37 cellular contexts compared by ENCODE assay signal in the genomic region with DNA sequence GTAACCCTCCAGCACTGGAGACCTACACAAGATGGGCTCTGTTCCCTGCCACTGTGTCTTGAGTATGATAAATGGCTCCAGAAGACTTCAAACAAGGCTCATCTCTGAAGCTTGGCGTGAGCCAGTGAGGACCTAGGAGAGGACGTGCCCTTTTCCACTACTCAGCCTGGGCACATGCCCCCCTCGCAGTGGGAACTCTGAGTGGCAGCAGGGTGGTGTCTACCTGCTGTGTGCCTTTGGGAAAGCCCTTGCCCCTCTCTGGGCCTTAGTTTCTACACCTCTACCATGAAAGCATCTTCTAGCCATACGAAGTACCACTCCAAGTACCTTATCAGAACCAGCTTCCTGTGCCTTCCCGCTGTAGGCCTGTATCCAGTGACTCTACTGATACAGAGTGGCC. TPM values are rescaled to one million over a fixed set of nuclear protein-coding genes. Genes with fewer than 3 reads are reported as not detected.
"Had no signal": no experiment of that assay in that cellular context is flagged by ENCODE, and none has a peak within 500 bp of the region (broad histone marks: within the 10 kb centered on the region; RNA-seq: fewer than 3 reads in every experiment).

No MANE protein-coding gene starts in this region.

- FAIRE-seq: endothelial cell of umbilical vein, kidney, small intestine had no signal

- H3K27me3 Mint-ChIP-seq: activated naive CD8-positive, alpha-beta T cell treated with anti-CD3 and anti-CD28 coated beads for 36 hours; naive thymus-derived CD4-positive, alpha-beta T cell; T-cell had no signal

- H3K4me3 ChIP-seq: adrenal gland, ascending aorta, heart left ventricle, ovary, prostate gland, sigmoid colon, tibial nerve had no signal

- DNase-seq: activated effector memory CD4-positive, alpha-beta T cell treated with anti-CD3 and anti-CD28 coated beads, Interleukin-2, amount 50 U/mL, for 16 hours; activated naive CD4-positive, alpha-beta T cell treated with anti-CD3 and anti-CD28 coated beads for 36 hours; activated naive CD8-positive, alpha-beta T cell treated with anti-CD3 and anti-CD28 coated beads for 36 hours; activated T-cell treated with anti-CD3 and anti-CD28 coated beads for 4 hours; activated T-cell treated with anti-CD3 and anti-CD28 coated beads, Interleukin-2, amount 50 U/mL, for 72 hours; adrenal gland; cortex of kidney; heart left ventricle; hypothalamus; immature natural killer cell; kidney; left colon; mammary epithelial cell; naive thymus-derived CD4-positive, alpha-beta T cell; ovary; retina; sigmoid colon; small intestine; stimulated activated CD4-positive, alpha-beta T cell treated with anti-CD3 and anti-CD28 coated beads, Interleukin-1b, Interleukin-23, amount 100 ng/mL, for 48 hours; stimulated activated CD4-positive, alpha-beta T cell treated with anti-CD3 and anti-CD28 coated beads, Interleukin-4, amount 100 ng/mL, for 4 hours; stimulated activated CD8-positive, alpha-beta memory T cell treated with anti-CD3 and anti-CD28 coated beads, Interleukin-4, amount 100 ng/mL, for 48 hours; stimulated activated naive CD4-positive, alpha-beta T cell; T-cell had no signal

- H3K4me3 Mint-ChIP-seq: activated naive CD4-positive, alpha-beta T cell treated with anti-CD3 and anti-CD28 coated beads for 36 hours; activated naive CD8-positive, alpha-beta T cell treated with anti-CD3 and anti-CD28 coated beads for 36 hours; activated T-cell treated with anti-CD3 and anti-CD28 coated beads, Interleukin-2, amount 50 U/mL, for 72 hours; immature natural killer cell; mesothelial cell of epicardium; T-cell; WTC11 had no signal

- H3K27me3 ChIP-seq: adrenal gland, ascending aorta, heart left ventricle, ovary, sigmoid colon, tibial nerve had no signal

- H3K36me3 Mint-ChIP-seq: activated naive CD8-positive, alpha-beta T cell treated with anti-CD3 and anti-CD28 coated beads for 36 hours; brain; immature natural killer cell; mesothelial cell of epicardium; naive thymus-derived CD4-positive, alpha-beta T cell; T-cell; WTC11 had no signal

- H3K27ac Mint-ChIP-seq: activated naive CD4-positive, alpha-beta T cell treated with anti-CD3 and anti-CD28 coated beads for 36 hours; activated naive CD8-positive, alpha-beta T cell treated with anti-CD3 and anti-CD28 coated beads for 36 hours; activated T-cell treated with anti-CD3 and anti-CD28 coated beads, Interleukin-2, amount 50 U/mL, for 72 hours; brain; mesothelial cell of epicardium; WTC11 had no signal

- H3K9me3 ChIP-seq: adrenal gland, ascending aorta, heart left ventricle, ovary, prostate gland, sigmoid colon, tibial nerve had no signal

- H3K9me3 Mint-ChIP-seq: activated naive CD4-positive, alpha-beta T cell treated with anti-CD3 and anti-CD28 coated beads for 36 hours; activated naive CD8-positive, alpha-beta T cell treated with anti-CD3 and anti-CD28 coated beads for 36 hours; activated T-cell treated with anti-CD3 and anti-CD28 coated beads, Interleukin-2, amount 50 U/mL, for 72 hours; brain; immature natural killer cell; mesothelial cell of epicardium; T-cell; WTC11 had no signal

- H3K27ac ChIP-seq: adrenal gland, ascending aorta, heart left ventricle, ovary, prostate gland, sigmoid colon, tibial nerve had no signal

- ATAC-seq: activated T-cell treated with anti-CD3 and anti-CD28 coated beads, Interleukin-2, amount 50 U/mL, for 72 hours; heart left ventricle; left colon; naive thymus-derived CD4-positive, alpha-beta T cell; T-cell; WTC11 had no signal

- H3K36me3 ChIP-seq: adrenal gland, ascending aorta, heart left ventricle, ovary, prostate gland, sigmoid colon, tibial nerve had no signal

RNA-seq across cellular contexts. Expression of gene TEX38, which starts 52.0 kb away (rescaled TPM):
- total RNA-seq: activated naive CD4-positive, alpha-beta T cell treated with anti-CD3 and anti-CD28 coated beads for 36 hours; activated naive CD8-positive, alpha-beta T cell treated with anti-CD3 and anti-CD28 coated beads for 36 hours; ascending aorta; cerebellum; endothelial cell of umbilical vein; fibroblast of lung; left colon; liver; mammary epithelial cell; sigmoid colon; T-cell; T-helper 2 cell treated with Interferon-gamma antibody and Interleukin-4, amounts not matched to agents 100 ng/mL and 5 ng/mL, for 36 hours; temporal lobe; tibial nerve had no signal
- polyA plus RNA-seq: endothelial cell of umbilical vein, esophagus, fibroblast of lung, heart left ventricle, immature natural killer cell, liver, mammary epithelial cell, neural cell, small intestine had no signal
